ENCODE assay signal across 8 cellular contexts in genomic region chr17:41777579-41778188, GRCh38. TPM values are rescaled to one million over a fixed set of nuclear protein-coding genes. Genes with fewer than 3 reads are reported as not detected.
DNase-seq lines count a peak whose midpoint lies in the region; ATAC-seq and TF ChIP-seq lines count a peak whose summit lies in the region.

No MANE protein-coding gene starts in this region.

- intact Hi-C loops in dorsolateral prefrontal cortex (cut with DNase I): no loop called here
- intact Hi-C loops in aorta (cut with DNase I): no loop called here

- H3K4me3 Mint-ChIP-seq in activated CD4-positive, alpha-beta T cell treated with anti-CD3 and anti-CD28 coated beads, Interleukin-2, amount 10 ng/mL, durations not matched to agents 7 days and 5 days: no peak overlapping the region

- no peaks in the 10 kb centered on the region for H3K36me3 ChIP-seq in aorta (ENCODE audit: control insufficient read depth in 1 of 2, insufficient read depth in 2 of 2, low read length in 1 of 2)

- H3K9me3 Mint-ChIP-seq in activated CD4-positive, alpha-beta T cell treated with anti-CD3 and anti-CD28 coated beads, Interleukin-2, amount 10 ng/mL, durations not matched to agents 7 days and 5 days: no peaks in the 10 kb centered on the region

- H3K27me3 ChIP-seq in dorsolateral prefrontal cortex: no peaks in the 10 kb centered on the region
- H3K27me3 ChIP-seq in aorta (ENCODE audit: control insufficient read depth in 1 of 2, insufficient read depth in 2 of 2, low read length in 1 of 2): no peaks in the 10 kb centered on the region

- 19 to 22% methylated on average over 12 of the region's 12 CpGs for WGBS in aorta, 2 donors

- TF ChIP-seq CTCF in dorsolateral prefrontal cortex (IDR thresholded peaks at IDR 0.05 in 54 of 56, conservative IDR thresholded peaks at IDR 0.05 in 2 of 56; ENCODE audit: low read depth in 1 of 56, partially characterized antibody in 56 of 56): peak in 2 of 56 donors; percentile 1 to 5

- H3K36me3 Mint-ChIP-seq in activated CD4-positive, alpha-beta T cell treated with anti-CD3 and anti-CD28 coated beads, Interleukin-2, amount 10 ng/mL, durations not matched to agents 7 days and 5 days (ENCODE audit: low read depth): no peaks in the 10 kb centered on the region

- H3K27ac Mint-ChIP-seq in activated CD4-positive, alpha-beta T cell treated with anti-CD3 and anti-CD28 coated beads, Interleukin-2, amount 10 ng/mL, durations not matched to agents 7 days and 5 days: no peak overlapping the region

- DNase-seq in DMS 273 treated with DMSO at 0.1 percent for 48 hours (lab: John Stamatoyannopoulos, UW) (peak; percentile 94), NCI-H446 treated with DMSO at 0.1 percent for 48 hours (lab: John Stamatoyannopoulos, UW) (peak; percentile 89), dorsolateral prefrontal cortex (peak in 5 of 10 donors; percentile 22 to 67 (median 37)), medulla oblongata (ENCODE audit: extremely low spot score) (peak; percentile 59), aorta (peak in 1 of 2 donors; percentile 78), RPMI8226 (no peak)
- DNase-seq in activated CD4-positive, alpha-beta T cell treated with anti-CD3 and anti-CD28 coated beads, Interleukin-2, amount 10 ng/mL, durations not matched to agents 7 days and 5 days: no peak

- peaks cover 5% of the 10 kb centered on the region for H3K27me3 Mint-ChIP-seq in activated CD4-positive, alpha-beta T cell treated with anti-CD3 and anti-CD28 coated beads, Interleukin-2, amount 10 ng/mL, durations not matched to agents 7 days and 5 days

- no peaks in the 10 kb centered on the region for H3K4me1 ChIP-seq in aorta (ENCODE audit: control insufficient read depth in 1 of 2, insufficient read depth in 2 of 2, low read length in 2 of 2)

- H3K4me3 ChIP-seq in dorsolateral prefrontal cortex: peak overlapping the region in 4 of 59 donors; percentile 1 to 9 (median 2)
- no peak overlapping the region for H3K4me3 ChIP-seq in aorta (ENCODE audit: low read length in 2 of 2)

- CTCF ChIA-PET in activated CD4-positive, alpha-beta T cell treated with anti-CD3 and anti-CD28 coated beads, Interleukin-2, amount 10 ng/mL, durations not matched to agents 7 days and 5 days (lab: Charles Lee): interaction anchor here (0.7 kb wide), 1 partner anchor 9 kb away, joined by 3 read pairs; the partner anchor contains the start of gene JUP

- peak; percentile 72 for ATAC-seq in aorta (ENCODE audit: low FRiP score)
- ATAC-seq in HG03354 (IDR thresholded peaks at IDR 0.05; ENCODE audit: poor library complexity, severe bottlenecking, unreplicated experiment): no peak

- H3K27ac ChIP-seq in dorsolateral prefrontal cortex (peak overlapping the region; percentile 61 to 97 (median 90)), aorta (ENCODE audit: low read depth in 1 of 2, low read length in 2 of 2) (peak overlapping the region in 1 of 2 donors; percentile 41)

- no peaks in the 10 kb centered on the region for H3K9me3 ChIP-seq in aorta (ENCODE audit: control insufficient read depth, low read length)

- POLR2A ChIA-PET in activated CD4-positive, alpha-beta T cell treated with anti-CD3 and anti-CD28 coated beads, Interleukin-2, amount 10 ng/mL, durations not matched to agents 7 days and 5 days (lab: Charles Lee): no interaction called here

- H3K4me1 Mint-ChIP-seq in activated CD4-positive, alpha-beta T cell treated with anti-CD3 and anti-CD28 coated beads, Interleukin-2, amount 10 ng/mL, durations not matched to agents 7 days and 5 days: no peaks in the 10 kb centered on the region

RNA-seq across cellular contexts. Expression of gene JUP, which starts 8.8 kb away (rescaled TPM):
- total RNA-seq in dorsolateral prefrontal cortex (10 to 100 TPM in 118 of 120 experiments, 1 to 10 TPM in 2; 8.2 to 46.7 (median 21.8) TPM), aorta (10 to 100 TPM; 35.7 to 41.0 TPM)
- 10 to 100 TPM; 48.3 to 64.3 TPM for polyA plus RNA-seq in aorta
- under 1 TPM; 0.77 to 0.99 TPM for total RNA-seq in activated CD4-positive, alpha-beta T cell treated with anti-CD3 and anti-CD28 coated beads, Interleukin-2, amount 10 ng/mL, durations not matched to agents 7 days and 5 days

RNA-seq across cellular contexts. Expression of gene P3H4, which starts 34.1 kb away (rescaled TPM):
- total RNA-seq in dorsolateral prefrontal cortex: 10 to 100 TPM in 80 of 120 experiments, 1 to 10 TPM in 40; 5.0 to 25.5 (median 10.9) TPM
- 10 to 100 TPM; 14.4 to 19.6 TPM for total RNA-seq in aorta
- polyA plus RNA-seq in aorta: 10 to 100 TPM; 10.5 to 15.1 TPM
- total RNA-seq in activated CD4-positive, alpha-beta T cell treated with anti-CD3 and anti-CD28 coated beads, Interleukin-2, amount 10 ng/mL, durations not matched to agents 7 days and 5 days: 1 to 10 TPM; 1.2 to 2.4 TPM

RNA-seq across cellular contexts. Expression of gene FKBP10, which starts 35.1 kb away (rescaled TPM):
- 10 to 100 TPM in 119 of 120 experiments, 1 to 10 TPM in 1; 8.8 to 66.9 (median 20.5) TPM for total RNA-seq in dorsolateral prefrontal cortex
- 100 to 1,000 TPM; 140 to 172 TPM for total RNA-seq in aorta
- 100 to 1,000 TPM in 1 of 2 donors, 10 to 100 TPM in 1; 70.5 to 260 TPM for polyA plus RNA-seq in aorta
- under 1 TPM in 1 of 2 experiments, not detected in 1; 0.44 TPM for total RNA-seq in activated CD4-positive, alpha-beta T cell treated with anti-CD3 and anti-CD28 coated beads, Interleukin-2, amount 10 ng/mL, durations not matched to agents 7 days and 5 days

RNA-seq across cellular contexts. Expression of gene HAP1, which starts 43.2 kb away (rescaled TPM):
- total RNA-seq in dorsolateral prefrontal cortex: 10 to 100 TPM in 101 of 120 experiments, 1 to 10 TPM in 19; 5.9 to 49.7 (median 14.5) TPM
- under 1 TPM in 1 of 2 donors, not detected in 1; 0.06 TPM for total RNA-seq in aorta
- not detected for polyA plus RNA-seq in aorta
- total RNA-seq in activated CD4-positive, alpha-beta T cell treated with anti-CD3 and anti-CD28 coated beads, Interleukin-2, amount 10 ng/mL, durations not matched to agents 7 days and 5 days: under 1 TPM; 0.25 to 0.31 TPM

RNA-seq across cellular contexts. Expression of gene NT5C3B, which starts 58.3 kb away (rescaled TPM):
- total RNA-seq in dorsolateral prefrontal cortex: 100 to 1,000 TPM in 3 of 120 experiments, 10 to 100 TPM in 117; 40.7 to 102 (median 75.6) TPM
- 10 to 100 TPM; 43.5 to 64.3 TPM for total RNA-seq in aorta
- polyA plus RNA-seq in aorta: 100 to 1,000 TPM; 100 to 155 TPM
- 10 to 100 TPM; 13.7 to 17.7 TPM for total RNA-seq in activated CD4-positive, alpha-beta T cell treated with anti-CD3 and anti-CD28 coated beads, Interleukin-2, amount 10 ng/mL, durations not matched to agents 7 days and 5 days

Comparison
In these comparisons a context has a peak if more than half of its experiments do, and no peak if none do; other contexts are left out.
1. DNase-seq: peak in DMS 273 treated with DMSO at 0.1 percent for 48 hours (single experiment), NCI-H446 treated with DMSO at 0.1 percent for 48 hours (single experiment) and medulla oblongata (single experiment); none in RPMI8226 (single experiment) and activated CD4-positive, alpha-beta T cell treated with anti-CD3 and anti-CD28 coated beads, Interleukin-2, amount 10 ng/mL, durations not matched to agents 7 days and 5 days (single experiment).
2. RNA of gene JUP, which starts 8.8 kb away (total RNA-seq): 35.7 to 41.0 TPM in aorta and 8.2 to 46.7 TPM in dorsolateral prefrontal cortex; 0.77 to 0.99 TPM in activated CD4-positive, alpha-beta T cell treated with anti-CD3 and anti-CD28 coated beads, Interleukin-2, amount 10 ng/mL, durations not matched to agents 7 days and 5 days; every median in the first group is over 4 times any median in the second.
3. RNA of gene FKBP10, which starts 35.1 kb away (total RNA-seq): 140 to 172 TPM in aorta and 8.8 to 66.9 TPM in dorsolateral prefrontal cortex; 0.44 TPM in activated CD4-positive, alpha-beta T cell treated with anti-CD3 and anti-CD28 coated beads, Interleukin-2, amount 10 ng/mL, durations not matched to agents 7 days and 5 days; every median in the first group is over 4 times any median in the second.